In the genomic region with DNA sequence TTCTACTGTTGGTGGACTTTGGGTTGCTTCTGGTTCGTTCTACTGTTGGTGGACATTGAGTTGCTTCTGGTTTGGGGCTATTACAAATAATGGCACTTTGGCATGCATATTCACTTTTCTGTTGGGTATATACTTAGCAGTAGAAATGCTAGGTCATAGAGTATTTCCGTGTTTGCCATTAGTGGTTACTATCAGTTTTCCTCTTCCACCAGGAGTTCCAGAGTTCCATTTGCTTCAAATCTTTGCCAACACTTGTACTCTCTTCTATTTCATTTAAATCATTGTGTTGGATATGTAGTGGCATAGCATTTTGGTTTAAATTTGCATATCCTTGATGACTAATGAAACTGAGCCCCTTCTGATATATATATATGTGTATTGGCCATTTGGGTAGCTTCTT, we compare ENCODE assay signal across 1 cellular context.
TF ChIP-seq lines count a peak whose summit lies in the region.

No MANE protein-coding gene starts in this region.

TF ChIP-seq in GM12878, 131 proteins besides CTCF, POLR2A, EP300 and RAD21:
- TF ChIP-seq PML (IDR thresholded peaks at IDR 0.05; ENCODE audit: low read length) (no peak), PRDM15 (CRISPR knock-in tag; IDR thresholded peaks at IDR 0.05) (no peak), PKNOX1 (IDR thresholded peaks at IDR 0.05) (no peak), CHD4 (IDR thresholded peaks at IDR 0.05) (no peak), CREB1 (IDR thresholded peaks at IDR 0.05; ENCODE audit: low read depth) (no peak), TAF1 (IDR thresholded peaks at IDR 0.05; ENCODE audit: borderline replicate concordance, low read depth, low read length) (no peak)
